ENCODE assay signal across 26 cellular contexts in the genomic region with DNA sequence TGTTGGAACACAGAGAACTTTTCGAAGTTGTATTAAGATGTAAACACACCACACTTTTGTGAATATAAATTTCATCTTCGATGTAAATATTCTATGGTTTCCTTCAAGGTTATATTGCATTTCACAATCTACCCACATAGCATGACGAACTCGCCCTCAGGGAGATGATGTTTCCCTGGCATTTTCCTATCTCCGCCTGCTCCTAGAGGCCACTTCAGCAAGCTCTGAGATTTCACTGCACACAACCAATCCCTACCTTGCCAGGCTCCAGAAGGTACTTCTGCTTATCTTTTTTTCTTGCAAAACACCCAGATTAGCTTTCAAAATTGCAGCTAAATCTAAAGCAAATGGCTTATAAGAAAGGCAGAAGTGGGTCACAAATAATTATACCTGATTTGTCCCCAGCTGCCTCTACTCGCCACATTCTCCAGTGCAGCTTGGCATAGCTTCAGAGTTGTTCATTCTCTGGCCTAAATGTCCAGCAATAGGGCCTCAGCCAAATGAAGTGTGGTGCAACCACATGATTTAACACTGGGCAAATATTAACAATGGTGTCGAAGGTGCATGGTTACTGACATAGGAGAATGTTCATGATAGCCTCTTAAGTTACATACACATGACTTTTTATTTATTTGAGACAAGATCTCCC. TPM values are rescaled to one million over a fixed set of nuclear protein-coding genes. Genes with fewer than 3 reads are reported as not detected.
DNase-seq lines count a peak whose midpoint lies in the region; ATAC-seq, FAIRE-seq and TF ChIP-seq lines count a peak whose summit lies in the region.
"Had no signal": no experiment of that assay in that cellular context is flagged by ENCODE, and none has a peak within 500 bp of the region (broad histone marks: within the 10 kb centered on the region; RNA-seq: fewer than 3 reads in every experiment).

No MANE protein-coding gene starts in this region.

- H3K27me3 ChIP-seq in bronchial epithelial cell (ENCODE audit: control insufficient read depth, insufficient read depth, low read length) (no peaks in the 10 kb centered on the region), upper lobe of right lung (peaks cover 11% of the 10 kb centered on the region), vagina (no peaks in the 10 kb centered on the region), psoas muscle (ENCODE audit: insufficient read depth in 3 of 3, low read length in 2 of 3) (peaks cover 0 to 10% (median 0%) of the 10 kb centered on the region in 3 donors)
- H3K27me3 ChIP-seq: tibial nerve had no signal

- no peaks in the 10 kb centered on the region for H3K9me3 ChIP-seq in upper lobe of right lung
- H3K9me3 ChIP-seq in vagina: no peaks in the 10 kb centered on the region
- H3K9me3 ChIP-seq in psoas muscle: no peaks in the 10 kb centered on the region
- H3K9me3 ChIP-seq: prostate gland, tibial nerve had no signal

- H3K27ac ChIP-seq in upper lobe of right lung (no peak overlapping the region), vagina (no peak overlapping the region), psoas muscle (no peak overlapping the region)
- H3K27ac ChIP-seq: prostate gland, tibial nerve had no signal

- TF ChIP-seq POLR2A in vagina (IDR thresholded peaks at IDR 0.05) (no peak), lower leg skin (IDR thresholded peaks at IDR 0.05) (no peak)

- WGBS in lower leg skin, 2 donors: 75 to 77% methylated on average over 7 of the region's 7 CpGs
- 84 to 89% (median 89%) methylated on average over 7 of the region's 7 CpGs for WGBS in psoas muscle, 3 donors

- intact Hi-C loops in upper lobe of right lung (cut with DNase I) (no loop called here), vagina (cut with DNase I) (no loop called here), lower leg skin (cut with DNase I; ENCODE audit: low total_unique reads) (no loop called here), psoas muscle (cut with DNase I) (loop anchor here in 1 of 2 donors (5.0 kb wide), 1 partner anchor 147 kb away; no protein-coding TSS in a partner anchor)

- ATAC-seq in left lobe of liver: peak; percentile 98
- ATAC-seq in upper lobe of right lung: peak; percentile 71
- no peak for ATAC-seq in psoas muscle
- ATAC-seq: GM12878; stimulated activated naive CD8-positive, alpha-beta T cell treated with anti-CD3 and anti-CD28 coated beads, Interleukin-15, amount 100 ng/mL, for 72 hours had no signal

- H3K4me1 ChIP-seq in upper lobe of right lung: no peaks in the 10 kb centered on the region
- no peaks in the 10 kb centered on the region for H3K4me1 ChIP-seq in vagina
- H3K4me1 ChIP-seq in psoas muscle: no peaks in the 10 kb centered on the region
- H3K4me1 ChIP-seq: prostate gland, tibial nerve had no signal

- TF ChIP-seq CTCF in bronchial epithelial cell (IDR thresholded peaks at IDR 0.05; ENCODE audit: insufficient read depth, low read length, severe bottlenecking) (peak; percentile 6), upper lobe of right lung (IDR thresholded peaks at IDR 0.05) (no peak), vagina (IDR thresholded peaks at IDR 0.05) (no peak), lower leg skin (IDR thresholded peaks at IDR 0.05) (no peak), psoas muscle (IDR thresholded peaks at IDR 0.05) (no peak)

- DNase-seq in RCC 7860 (ENCODE audit: low spot score): peak; percentile 30
- DNase-seq in bronchial epithelial cell (ENCODE audit: low read depth): peak; percentile 80
- DNase-seq in left lobe of liver (ENCODE audit: low spot score): peak; percentile 67
- DNase-seq in upper lobe of right lung: no peak
- DNase-seq in vagina (ENCODE audit: extremely low spot score in 2 of 2): no peak
- no peak for DNase-seq in lower leg skin (ENCODE audit: low spot score in 2 of 2)
- no peak for DNase-seq in psoas muscle
- DNase-seq: activated CD4-positive, alpha-beta T cell treated with anti-CD3 and anti-CD28 coated beads for 4 hours; activated effector memory CD4-positive, alpha-beta T cell treated with Interleukin-2 at 50 U/mL for 16 hours; activated naive CD8-positive, alpha-beta T cell treated with anti-CD3 and anti-CD28 coated beads for 36 hours; central memory CD4-positive, alpha-beta T cell; dermis blood vessel endothelial cell; glutamatergic neuron; KBM-7; left cardiac atrium; NCI-H1436; NCI-H446 treated with DMSO at 0.1 percent for 48 hours; Right ventricle myocardium superior; stimulated activated naive CD8-positive, alpha-beta T cell treated with anti-CD3 and anti-CD28 coated beads, Interleukin-15, amount 100 ng/mL, for 72 hours had no signal

- H3K4me3 ChIP-seq in bronchial epithelial cell (ENCODE audit: low read depth, low read length): no peak overlapping the region
- H3K4me3 ChIP-seq in upper lobe of right lung: no peak overlapping the region
- H3K4me3 ChIP-seq in vagina: no peak overlapping the region
- no peak overlapping the region for H3K4me3 ChIP-seq in lower leg skin (ENCODE audit: low read depth, poor library complexity, severe bottlenecking)
- no peak overlapping the region for H3K4me3 ChIP-seq in psoas muscle
- H3K4me3 ChIP-seq: GM12878, prostate gland, tibial nerve had no signal

- peak; percentile 82 for FAIRE-seq in RCC 7860 (lab: Jason Lieb, UNC)
- FAIRE-seq in bronchial epithelial cell (lab: Jason Lieb, UNC): peak; percentile 50
- FAIRE-seq: astrocyte, GM12878, HTR-8/SVneo had no signal

- H3K36me3 ChIP-seq in bronchial epithelial cell (ENCODE audit: control insufficient read depth, insufficient read depth, low read length) (no peaks in the 10 kb centered on the region), upper lobe of right lung (no peaks in the 10 kb centered on the region), vagina (no peaks in the 10 kb centered on the region), psoas muscle (ENCODE audit: insufficient read depth in 1 of 2, low read depth in 1 of 2) (no peaks in the 10 kb centered on the region)
- H3K36me3 ChIP-seq: prostate gland, tibial nerve had no signal

RNA-seq across cellular contexts. Expression of a gene that starts 32.4 kb away (rescaled TPM):
- total RNA-seq in bronchial epithelial cell (36.2 and 51.6 TPM in 2 replicates), left lobe of liver (45.2 TPM), upper lobe of right lung (41.0 TPM), vagina (34.1 TPM), lower leg skin (10 to 100 TPM; 24.7 to 39.0 (median 32.9) TPM), psoas muscle (10 to 100 TPM; 58.8 to 78.2 (median 71.9) TPM)
- polyA plus RNA-seq in psoas muscle: 10 to 100 TPM; 32.4 to 88.1 (median 39.5) TPM

RNA-seq across cellular contexts. Expression of a gene that starts 53.4 kb away (rescaled TPM):
- total RNA-seq in bronchial epithelial cell: 4.6 and 5.8 TPM in 2 replicates
- total RNA-seq in left lobe of liver: 84.3 TPM
- total RNA-seq in upper lobe of right lung: 41.9 TPM
- not detected for total RNA-seq in vagina
- total RNA-seq in lower leg skin: 10 to 100 TPM in 2 of 4 donors, 1 to 10 TPM in 2; 6.6 to 12.9 (median 9.1) TPM
- total RNA-seq in psoas muscle: 1 to 10 TPM in 2 of 4 donors, under 1 TPM in 2; 0.57 to 2.5 (median 1.1) TPM
- polyA plus RNA-seq in psoas muscle: under 1 TPM; 0.51 to 0.83 (median 0.76) TPM
- total RNA-seq: T-helper 2 cell treated with Interferon-gamma antibody and Interleukin-4, amounts not matched to agents 100 ng/mL and 5 ng/mL, for 36 hours had no signal
- polyA plus RNA-seq: CD14-positive monocyte had no signal

Comparison
In these comparisons a context has a peak if more than half of its experiments do, and no peak if none do; other contexts are left out.
1. DNase-seq: peak in RCC 7860 (single experiment), bronchial epithelial cell (single experiment) and left lobe of liver (single experiment); none in upper lobe of right lung (single experiment), vagina (0 of 2), lower leg skin (0 of 2) and psoas muscle (0 of 2).
2. ATAC-seq: peak in left lobe of liver (single experiment) and upper lobe of right lung (single experiment); none in psoas muscle (0 of 4).